In genomic region chr1:76463278-76463677, GRCh38 we compare ENCODE assay signal across 24 cellular contexts.
DNase-seq lines count a peak whose midpoint lies in the region; ATAC-seq and TF ChIP-seq lines count a peak whose summit lies in the region.
"Had no signal": no experiment of that assay in that cellular context is flagged by ENCODE, and none has a peak within 500 bp of the region (broad histone marks: within the 10 kb centered on the region; RNA-seq: fewer than 3 reads in every experiment).

No MANE protein-coding gene starts in this region.

- H3K27ac ChIP-seq in substantia nigra (ENCODE audit: low read depth, low read length, poor library complexity, severe bottlenecking): no peak overlapping the region

- peak; percentile 61 for ATAC-seq in GM18858 (IDR thresholded peaks at IDR 0.05; ENCODE audit: unreplicated experiment)
- peak; percentile 79 for ATAC-seq in HG02610 (IDR thresholded peaks at IDR 0.05; ENCODE audit: unreplicated experiment)
- peak; percentile 40 for ATAC-seq in HG03520 (IDR thresholded peaks at IDR 0.05; ENCODE audit: unreplicated experiment)
- ATAC-seq: naive thymus-derived CD4-positive, alpha-beta T cell; SK-N-SH treated with all-trans-retinoic acid at 6 μM for 48 hours had no signal

- H3K27ac Mint-ChIP-seq in type B pancreatic cell: no peak overlapping the region
- H3K27ac Mint-ChIP-seq: activated naive CD4-positive, alpha-beta T cell treated with anti-CD3 and anti-CD28 coated beads, Interleukin-2, amount 50 U/mL, for 24 hours; mesothelial cell of epicardium; naive thymus-derived CD4-positive, alpha-beta T cell had no signal

- no peaks in the 10 kb centered on the region for H3K27me3 Mint-ChIP-seq in type B pancreatic cell
- H3K27me3 Mint-ChIP-seq: activated naive CD4-positive, alpha-beta T cell treated with anti-CD3 and anti-CD28 coated beads, Interleukin-2, amount 50 U/mL, for 24 hours; central memory CD8-positive, alpha-beta T cell; naive thymus-derived CD4-positive, alpha-beta T cell had no signal

- peaks cover 5% of the 10 kb centered on the region for H3K4me1 Mint-ChIP-seq in type B pancreatic cell (ENCODE audit: unreplicated experiment)
- H3K4me1 Mint-ChIP-seq: activated naive CD4-positive, alpha-beta T cell treated with anti-CD3 and anti-CD28 coated beads, Interleukin-2, amount 50 U/mL, for 24 hours; central memory CD8-positive, alpha-beta T cell; naive thymus-derived CD4-positive, alpha-beta T cell had no signal

- TF ChIP-seq CTCF in type B pancreatic cell (conservative IDR thresholded peaks at IDR 0.05): no peak

- no peak overlapping the region for H3K4me3 Mint-ChIP-seq in type B pancreatic cell
- H3K4me3 Mint-ChIP-seq: activated naive CD4-positive, alpha-beta T cell treated with anti-CD3 and anti-CD28 coated beads, Interleukin-2, amount 50 U/mL, for 24 hours; mesothelial cell of epicardium; naive thymus-derived CD4-positive, alpha-beta T cell had no signal

- no peaks in the 10 kb centered on the region for H3K9me3 Mint-ChIP-seq in type B pancreatic cell
- H3K9me3 Mint-ChIP-seq: activated naive CD4-positive, alpha-beta T cell treated with anti-CD3 and anti-CD28 coated beads, Interleukin-2, amount 50 U/mL, for 24 hours; central memory CD8-positive, alpha-beta T cell had no signal

- no peaks in the 10 kb centered on the region for H3K36me3 Mint-ChIP-seq in type B pancreatic cell

- DNase-seq in putamen (ENCODE audit: low spot score) (peak; percentile 80), NCI-H345 (lab: John Stamatoyannopoulos, UW) (no peak), type B pancreatic cell (ENCODE audit: extremely low spot score, unreplicated experiment) (no peak), substantia nigra (lab: John Stamatoyannopoulos, UW) (no peak)
- DNase-seq: activated CD4-positive, alpha-beta T cell treated with anti-CD3 and anti-CD28 coated beads for 48 hours; C1 segment of cervical spinal cord; Calu3; dermis blood vessel endothelial cell; DND-41; naive thymus-derived CD4-positive, alpha-beta T cell; NCI-H1092; NCI-H187; NCI-H748 treated with DMSO at 0.1 percent for 48 hours; occipital lobe; retina; small intestine; stimulated activated CD4-positive, alpha-beta T cell treated with anti-CD3 and anti-CD28 coated beads, Interleukin-1b, Interleukin-23, amount 100 ng/mL, for 48 hours had no signal
